Comparison of ENCODE assay signal across 1 cellular context in the genomic region with DNA sequence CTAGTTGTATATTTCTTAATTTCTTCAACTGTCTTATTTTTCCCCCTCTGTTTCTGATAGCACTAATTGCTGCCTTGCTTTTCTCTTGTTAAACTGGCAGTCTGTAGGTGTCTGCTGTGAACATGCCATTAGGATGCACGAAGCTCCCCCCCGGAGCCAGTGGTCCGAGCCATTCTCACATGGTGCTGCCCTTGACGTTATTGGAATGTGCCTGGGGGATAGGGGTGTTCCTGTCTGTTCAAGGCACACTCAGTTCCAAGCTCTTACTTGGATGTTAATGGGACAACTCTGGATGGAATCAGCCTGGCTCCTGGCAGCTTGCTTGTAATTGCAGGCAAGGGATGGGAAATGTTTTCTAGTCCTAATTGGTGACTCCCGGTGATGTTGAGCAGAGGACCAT.
TF ChIP-seq lines count a peak whose summit lies in the region.

No MANE protein-coding gene starts in this region.

TF ChIP-seq in IMR-90, 13 proteins besides CTCF, POLR2A, EP300 and RAD21:
- TF ChIP-seq, protein P1, sequence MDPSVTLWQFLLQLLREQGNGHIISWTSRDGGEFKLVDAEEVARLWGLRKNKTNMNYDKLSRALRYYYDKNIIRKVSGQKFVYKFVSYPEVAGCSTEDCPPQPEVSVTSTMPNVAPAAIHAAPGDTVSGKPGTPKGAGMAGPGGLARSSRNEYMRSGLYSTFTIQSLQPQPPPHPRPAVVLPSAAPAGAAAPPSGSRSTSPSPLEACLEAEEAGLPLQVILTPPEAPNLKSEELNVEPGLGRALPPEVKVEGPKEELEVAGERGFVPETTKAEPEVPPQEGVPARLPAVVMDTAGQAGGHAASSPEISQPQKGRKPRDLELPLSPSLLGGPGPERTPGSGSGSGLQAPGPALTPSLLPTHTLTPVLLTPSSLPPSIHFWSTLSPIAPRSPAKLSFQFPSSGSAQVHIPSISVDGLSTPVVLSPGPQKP (IDR thresholded peaks at IDR 0.05; ENCODE audit: borderline replicate concordance, low read depth, low read length): no peak
- no peak for TF ChIP-seq MAZ (IDR thresholded peaks at IDR 0.05; ENCODE audit: borderline replicate concordance, low read depth, low read length)
- no peak for TF ChIP-seq MAFK (IDR thresholded peaks at IDR 0.05; ENCODE audit: low read depth, low read length)
